ENCODE assay signal across 12 cellular contexts in the genomic region with DNA sequence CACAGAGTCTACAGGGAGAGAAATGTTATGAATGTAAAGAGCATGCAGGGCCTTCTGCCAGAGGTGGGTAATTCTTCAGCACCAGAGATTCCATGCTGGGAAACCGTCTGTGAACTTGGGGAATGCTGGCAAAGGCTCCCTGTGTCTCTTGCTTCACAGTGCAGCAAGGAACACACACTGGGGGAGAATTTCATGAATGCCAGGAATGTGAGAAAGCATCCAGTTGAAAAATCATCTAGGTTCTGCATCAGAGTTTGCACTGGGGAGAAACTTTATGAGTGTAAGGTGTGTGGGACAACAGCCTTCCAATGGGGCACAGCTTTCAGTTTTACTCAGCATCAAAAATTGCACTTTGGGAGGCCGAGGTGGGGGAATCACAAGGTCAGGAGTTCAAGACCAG.
DNase-seq lines count a peak whose midpoint lies in the region; ATAC-seq and TF ChIP-seq lines count a peak whose summit lies in the region.
"Had no signal": no experiment of that assay in that cellular context is flagged by ENCODE, and none has a peak within 500 bp of the region (broad histone marks: within the 10 kb centered on the region; RNA-seq: fewer than 3 reads in every experiment).

No MANE protein-coding gene starts in this region.

- CTCF ChIA-PET in HCT116 (lab: Charles Lee), result no interaction called here

- no TSS peak for BruUV-seq in HCT116 (replicated peaks; lab: Mats Ljungman, UMichigan)

- H3K9me3 ChIP-seq in HCT116 (ENCODE audit: control insufficient read depth in 1 of 2, insufficient read depth in 1 of 2, low read depth in 1 of 2, low read length in 2 of 2), result no peaks in the 10 kb centered on the region

- no peak overlapping the region for H2AFZ ChIP-seq in HCT116 (ENCODE audit: low read depth, low read length, poor library complexity, severe bottlenecking)

- POLR2A ChIA-PET in HCT116 (lab: Charles Lee), result no interaction called here

- RAD21 ChIA-PET in HCT116 (lab: Charles Lee; ENCODE audit: low non-redundant PET in 1 of 2, low total read pairs in 2 of 2, uncharacterized antibody in 2 of 2, unreplicated experiment in 2 of 2), result no interaction called here

- no peak for DNase-seq in HCT116 (ENCODE audit: low read depth, low spot score)
- peak; percentile 98 for DNase-seq in amniotic epithelial cell (ENCODE audit: low read depth)
- peak; percentile 93 for DNase-seq in iPS DF 4.7 (ENCODE audit: extremely low read depth, low spot score)
- DNase-seq in stromal cell of bone marrow (ENCODE audit: low read depth), result peak; percentile 79
- no peak for DNase-seq in activated T-cell treated with anti-CD3 and anti-CD28 coated beads, Interleukin-2, amount 50 U/mL, for 1 hour
- DNase-seq in UCSD-AML1 (lab: John Stamatoyannopoulos, UW; ENCODE audit: unreplicated experiment), result no peak
- DNase-seq: effector memory CD8-positive, alpha-beta T cell; NCI-H345; nucleus accumbens; stimulated activated naive CD8-positive, alpha-beta T cell treated with anti-CD3 and anti-CD28 coated beads, Interleukin-15, amount 100 ng/mL, for 72 hours had no signal

- TF ChIP-seq CTCF in HCT116 (IDR thresholded peaks at IDR 0.05 in 2 of 3, conservative IDR thresholded peaks at IDR 0.05 in 1 of 3; ENCODE audit: borderline replicate concordance in 1 of 3, insufficient read depth in 1 of 3, low read depth in 2 of 3, low read length in 2 of 3), result no peak

- H3K27me3 ChIP-seq in HCT116 (ENCODE audit: insufficient read depth, low read length), result no peaks in the 10 kb centered on the region

- peaks cover 0 to 16% of the 10 kb centered on the region in 2 experiments; a peak in 2 of 4 replicates for H3K4me1 ChIP-seq in HCT116 (ENCODE audit: control insufficient read depth in 1 of 2, insufficient read depth in 2 of 2, low read length in 2 of 2)

- H3K4me3 ChIP-seq in HCT116 (replicated peaks in 1 of 2; ENCODE audit: low read depth in 1 of 2, low read length in 2 of 2), result no peak overlapping the region

- no peaks in the 10 kb centered on the region for H3K9me2 ChIP-seq in HCT116 (ENCODE audit: insufficient read depth)

- intact Hi-C loops in HCT116 (cut with micrococcal nuclease), result no loop called here

- ATAC-seq in HCT116, result peak; percentile 61; the same call in 1 of the 2 replicates
- ATAC-seq in HG03097 (IDR thresholded peaks at IDR 0.05; ENCODE audit: low FRiP score, unreplicated experiment), result no peak
- ATAC-seq in HG02885 (IDR thresholded peaks at IDR 0.05; ENCODE audit: poor library complexity, unreplicated experiment), result no peak
- ATAC-seq: effector memory CD8-positive, alpha-beta T cell; stimulated activated naive CD8-positive, alpha-beta T cell treated with anti-CD3 and anti-CD28 coated beads, Interleukin-15, amount 100 ng/mL, for 72 hours had no signal

- no peak overlapping the region for H3K27ac ChIP-seq in HCT116 (ENCODE audit: low read depth, low read length)

- TF ChIP-seq RAD21 in HCT116 (IDR thresholded peaks at IDR 0.05; ENCODE audit: low read depth), result no peak

- H3K36me3 ChIP-seq in HCT116 (ENCODE audit: control insufficient read depth in 1 of 2, insufficient read depth in 2 of 2, low read length in 2 of 2), result no peaks in the 10 kb centered on the region; a peak in 1 of 4 replicates

- peak overlapping the region; percentile 18; the same call in 1 of the 2 replicates for H3K4me2 ChIP-seq in HCT116 (ENCODE audit: low read length)

- H4K20me1 ChIP-seq in HCT116 (ENCODE audit: insufficient read depth), result no peaks in the 10 kb centered on the region

- H3K9ac ChIP-seq in HCT116 (ENCODE audit: low read length), result no peak overlapping the region

- no peak for TF ChIP-seq POLR2A in HCT116 (IDR thresholded peaks at IDR 0.05; ENCODE audit: borderline replicate concordance, extremely low read depth, insufficient read depth, insufficient read length)

- no peaks in the 10 kb centered on the region for H3K79me2 ChIP-seq in HCT116 (ENCODE audit: insufficient read depth, low read length)

TF ChIP-seq in HCT116, 20 proteins besides CTCF, POLR2A, EP300 and RAD21:
- TF ChIP-seq ELF1 (IDR thresholded peaks at IDR 0.05; ENCODE audit: borderline replicate concordance, low read depth) (no peak), CEBPB (IDR thresholded peaks at IDR 0.05; ENCODE audit: low read depth) (no peak), JUND (IDR thresholded peaks at IDR 0.05) (no peak), EGR1 (IDR thresholded peaks at IDR 0.05; ENCODE audit: low read depth) (no peak)

Comparison
In these comparisons a context has a peak if more than half of its experiments do, and no peak if none do; other contexts are left out.
1. DNase-seq: peak in amniotic epithelial cell (single experiment), iPS DF 4.7 (single experiment) and stromal cell of bone marrow (single experiment); none in HCT116 (single experiment), activated T-cell treated with anti-CD3 and anti-CD28 coated beads, Interleukin-2, amount 50 U/mL, for 1 hour (single experiment) and UCSD-AML1 (single experiment).